20 cellular contexts compared by ENCODE assay signal in the genomic region with DNA sequence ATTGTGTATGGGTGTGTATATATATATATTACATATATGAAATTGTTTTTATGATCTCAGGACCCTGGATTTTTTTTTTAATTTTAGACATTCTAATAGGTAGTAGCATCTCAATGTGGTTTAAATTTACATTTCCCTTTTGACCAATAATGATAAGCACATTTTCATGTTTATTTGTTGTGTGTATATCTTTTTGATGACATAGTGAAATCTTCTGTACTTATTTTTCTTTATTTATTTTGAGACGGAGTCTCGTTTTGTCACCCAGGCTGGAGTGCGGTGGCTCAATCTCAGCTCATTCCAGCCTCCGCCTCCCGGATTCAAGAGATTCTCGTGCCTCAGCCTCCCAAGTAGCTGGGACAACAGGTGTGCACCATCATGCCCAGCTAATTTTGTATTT. TPM values are rescaled to one million over a fixed set of nuclear protein-coding genes. Genes with fewer than 3 reads are reported as not detected.
DNase-seq lines count a peak whose midpoint lies in the region; ATAC-seq, FAIRE-seq and TF ChIP-seq lines count a peak whose summit lies in the region.
"Had no signal": no experiment of that assay in that cellular context is flagged by ENCODE, and none has a peak within 500 bp of the region (broad histone marks: within the 10 kb centered on the region; RNA-seq: fewer than 3 reads in every experiment).

No MANE protein-coding gene starts in this region.

- H3K4me2 ChIP-seq in A549 (no peak overlapping the region), K562 (ENCODE audit: insufficient read depth, low read length) (no peak overlapping the region)
- H3K4me2 ChIP-seq: BLaER1 treated with 17β-estradiol and CSF1 and Interleukin-3, amounts not matched to agents 10 nM and 100 nM had no signal

- no peaks in the 10 kb centered on the region for H3K9me3 Mint-ChIP-seq in osteocyte (ENCODE audit: unreplicated experiment)
- H3K9me3 Mint-ChIP-seq: CD4-positive, alpha-beta T cell had no signal

- POLR2A ChIA-PET in A549 (lab: Yijun Ruan, JAX) (no interaction called here), K562 (lab: Yijun Ruan, JAX) (no interaction called here)

- TF ChIP-seq EP300 in A549 (IDR thresholded peaks at IDR 0.05) = no peak
- TF ChIP-seq EP300 in K562 (IDR thresholded peaks at IDR 0.05; ENCODE audit: low read length) = no peak

- H2AFZ ChIP-seq in K562 (ENCODE audit: low read depth, low read length) = no peak overlapping the region

- CTCF ChIA-PET in A549 (lab: Yijun Ruan, JAX) = no interaction called here
- CTCF ChIA-PET in K562 (lab: Yijun Ruan, JAX; ENCODE audit: low intra/inter-chr PET ratio) = no interaction called here

- H3K4me3 Mint-ChIP-seq in osteocyte (ENCODE audit: unreplicated experiment) = no peak overlapping the region
- H3K4me3 Mint-ChIP-seq: B cell; CD4-positive, alpha-beta T cell; CD8-positive, alpha-beta T cell had no signal

- TF ChIP-seq CTCF in A549 (IDR thresholded peaks at IDR 0.05) (no peak), K562 (IDR thresholded peaks at IDR 0.05 in 2 of 3, conservative IDR thresholded peaks at IDR 0.05 in 1 of 3; ENCODE audit: insufficient read depth in 2 of 3, low read depth in 1 of 3, low read length in 3 of 3) (no peak), osteocyte (IDR thresholded peaks at IDR 0.05) (no peak)

- H3K9me3 ChIP-seq in A549 (no peaks in the 10 kb centered on the region), K562 (replicated peaks; ENCODE audit: control insufficient read depth, insufficient read depth, low read depth, low read length) (no peaks in the 10 kb centered on the region; the same call in 1 of the 2 replicates)
- H3K9me3 ChIP-seq: Caco-2 had no signal

- H3K36me3 ChIP-seq in K562 (ENCODE audit: control insufficient read depth, insufficient read depth, low read length) = peaks cover 24% of the 10 kb centered on the region

- H3K9me1 ChIP-seq in K562 (ENCODE audit: control insufficient read depth, insufficient read depth, low read length) = no peaks in the 10 kb centered on the region

- ATAC-seq in A549 = no peak
- no peak for ATAC-seq in K562
- ATAC-seq: CD8-positive, alpha-beta T cell had no signal

- no peak overlapping the region for H3K27ac ChIP-seq in A549
- H3K27ac ChIP-seq in K562 (ENCODE audit: extremely low read depth, low read depth, low read length) = no peak overlapping the region
- H3K27ac ChIP-seq: BLaER1 treated with 17β-estradiol and CSF1 and Interleukin-3, amounts not matched to agents 10 nM and 100 nM; C4-2B had no signal

- H3K4me1 Mint-ChIP-seq in osteocyte (ENCODE audit: unreplicated experiment) = peaks cover 2% of the 10 kb centered on the region
- H3K4me1 Mint-ChIP-seq: B cell had no signal

- H3K9ac ChIP-seq in K562 (ENCODE audit: insufficient read depth in 1 of 2, low read depth in 2 of 2, low read length in 2 of 2) = no peak overlapping the region
- H3K9ac ChIP-seq: BLaER1 treated with 17β-estradiol and CSF1 and Interleukin-3, amounts not matched to agents 10 nM and 100 nM had no signal

- FAIRE-seq in A549 (lab: Jason Lieb, UNC) = no peak
- no peak for FAIRE-seq in K562 (lab: Jason Lieb, UNC)
- FAIRE-seq: A204.1, D721Med, G401.6, GM12891, GM19239 had no signal

- no peaks in the 10 kb centered on the region for H4K20me1 ChIP-seq in K562 (replicated peaks; ENCODE audit: control insufficient read depth, insufficient read depth, low read length)
- H4K20me1 ChIP-seq: BLaER1 treated with 17β-estradiol and CSF1 and Interleukin-3, amounts not matched to agents 10 nM and 100 nM had no signal

- intact Hi-C loops in K562 (cut with micrococcal nuclease) = no loop called here

- DNase-seq in A549 (ENCODE audit: low read depth in 1 of 2, low spot score in 1 of 2) = no peak
- DNase-seq in K562 (ENCODE audit: extremely low read depth in 1 of 4, low spot score in 3 of 4) = no peak
- DNase-seq in osteocyte (ENCODE audit: extremely low spot score, unreplicated experiment) = no peak
- no peak for DNase-seq in HuH-7 (ENCODE audit: low spot score)
- DNase-seq: 8988T; AML-193; Caco-2; Calu3; CD4-positive, alpha-beta T cell; CD8-positive, alpha-beta T cell; DMS79 treated with DMSO at 0.1 percent for 48 hours; GF-D8 had no signal

- TF ChIP-seq POLR2A in A549 (IDR thresholded peaks at IDR 0.05; ENCODE audit: low read length) (no peak), K562 (conservative IDR thresholded peaks at IDR 0.05) (no peak)

- no peaks in the 10 kb centered on the region for H3K27me3 ChIP-seq in K562 (ENCODE audit: control insufficient read depth in 2 of 2, insufficient read depth in 2 of 2, low read length in 2 of 2)
- H3K27me3 ChIP-seq: BLaER1 treated with 17β-estradiol and CSF1 and Interleukin-3, amounts not matched to agents 10 nM and 100 nM had no signal

- no peak overlapping the region for H3K27ac Mint-ChIP-seq in osteocyte (ENCODE audit: unreplicated experiment)
- H3K27ac Mint-ChIP-seq: B cell; CD4-positive, alpha-beta T cell; CD8-positive, alpha-beta T cell had no signal

- TF ChIP-seq RAD21 in A549 (conservative IDR thresholded peaks at IDR 0.05 in 1 of 2, IDR thresholded peaks at IDR 0.05 in 1 of 2) = no peak
- TF ChIP-seq RAD21 in K562 (CRISPR knock-in tag; conservative IDR thresholded peaks at IDR 0.05 in 1 of 2, IDR thresholded peaks at IDR 0.05 in 1 of 2) = no peak

- 90% methylated on average over 6 of the region's 6 CpGs for WGBS in A549 (ENCODE audit: missing lambda C conversion rate)
- WGBS in K562 (ENCODE audit: insufficient coverage, low coverage, missing lambda C conversion rate) = 95% methylated on average over 6 of the region's 6 CpGs

- BruUV-seq in K562 (replicated peaks; lab: Mats Ljungman, UMichigan) = no TSS peak

- H3K4me1 ChIP-seq in A549 = no peaks in the 10 kb centered on the region
- no peaks in the 10 kb centered on the region for H3K4me1 ChIP-seq in K562 (replicated peaks in 1 of 2; ENCODE audit: control insufficient read depth in 2 of 2, insufficient read depth in 2 of 2, low read length in 2 of 2)

- in situ Hi-C loops in K562 (cut with MboI) = no loop called here

- no peak overlapping the region for H3K4me3 ChIP-seq in A549
- no peak overlapping the region for H3K4me3 ChIP-seq in K562
- H3K4me3 ChIP-seq: BLaER1 treated with 17β-estradiol and CSF1 and Interleukin-3, amounts not matched to agents 10 nM and 100 nM had no signal

- no peaks in the 10 kb centered on the region for H3K79me2 ChIP-seq in K562 (ENCODE audit: control insufficient read depth, insufficient read depth, low read length)

- H3K36me3 Mint-ChIP-seq in osteocyte (ENCODE audit: unreplicated experiment) = peaks cover 21% of the 10 kb centered on the region

- H3K27me3 Mint-ChIP-seq in osteocyte (ENCODE audit: unreplicated experiment) = no peaks in the 10 kb centered on the region
- H3K27me3 Mint-ChIP-seq: B cell; CD4-positive, alpha-beta T cell had no signal

RNA-seq across cellular contexts. Expression of a gene that starts 35.1 kb away (rescaled TPM):
- 46.6 and 50.8 TPM in 2 replicates for polyA plus RNA-seq in A549 (2011; rRNA removed)
- 14.3 and 20.5 TPM in 2 replicates for polyA plus RNA-seq in A549 (2012; cell fraction: cytosol; rRNA removed)
- polyA plus RNA-seq in A549 (2012; cell fraction: nucleus; rRNA removed) = 9.4 and 12.9 TPM in 2 replicates
- 25.3 to 31.6 TPM (median 30.5 TPM) in 3 replicates for polyA plus RNA-seq in A549 (2017; fragmentation: RNase III; extraction: RNeasy Plus Mini Kit Qiagen cat#74134 plus additional on column Dnase treatment)
- polyA minus RNA-seq in A549 (2011; rRNA and poly(A)+ RNA removed) = 37.4 and 37.7 TPM in 2 replicates
- 24.5 and 40.6 TPM in 2 replicates for total RNA-seq in K562 (2011; cell fraction: chromatin; rRNA removed; ENCODE audit: low replicate concordance)
- total RNA-seq in K562 (2011; cell fraction: nucleolus; rRNA removed) = 19.3 and 19.7 TPM in 2 replicates
- 25.8 and 45.2 TPM in 2 replicates for total RNA-seq in K562 (2011; cell fraction: nucleoplasm; rRNA removed)
- total RNA-seq in K562 (2014; rRNA removed) = 12.4 and 14.0 TPM in 2 replicates
- total RNA-seq in K562 (2014; rRNA removed; fragmentation: Illumina TruSeq; extraction: Trizol) = 15.6 and 18.7 TPM in 2 replicates
- 15.3 and 16.2 TPM in 2 replicates for total RNA-seq in K562 (2015; rRNA removed; fragmentation: Illumina TruSeq; extraction: Trizol)
- total RNA-seq in K562 (2021) = 21.6 and 22.4 TPM in 2 replicates
- polyA plus RNA-seq in K562 (2011; rRNA removed) = 20.1 and 25.6 TPM in 2 replicates
- 23.2 and 28.5 TPM in 2 replicates for polyA plus RNA-seq in K562 (2011; cell fraction: cytosol; rRNA removed)
- polyA plus RNA-seq in K562 (2011; cell fraction: nucleus; rRNA removed) = 22.5 and 26.8 TPM in 2 replicates
- 15.7 and 16.9 TPM in 2 replicates for polyA plus RNA-seq in K562 (2012)
- 14.9 and 15.8 TPM in 2 replicates for polyA plus RNA-seq in K562 (2014; fragmentation: Illumina TruSeq; extraction: Trizol)
- polyA plus RNA-seq in K562 (2014; fragmentation: Nextera tagmentation; extraction: Ambion mirVana) = 10 to 100 TPM in 1 of 2 experiments, 1 to 10 TPM in 1; 9.6 to 10.7 TPM
- 12.4 and 15.6 TPM in 2 replicates for polyA plus RNA-seq in K562 (2014; rRNA removed)
- polyA minus RNA-seq in K562 (2011; rRNA and poly(A)+ RNA removed) = 13.3 and 16.3 TPM in 2 replicates
- 10.7 and 11.7 TPM in 2 replicates for polyA minus RNA-seq in K562 (2011; cell fraction: cytosol; rRNA and poly(A)+ RNA removed)
- 8.5 and 14.1 TPM in 2 replicates for polyA minus RNA-seq in K562 (2011; cell fraction: nucleus; rRNA and poly(A)+ RNA removed)
- 140 and 148 TPM in 2 replicates for total RNA-seq in osteocyte
- total RNA-seq: B cell had no signal

RNA-seq across cellular contexts. Expression of a gene that starts 53.2 kb away (rescaled TPM):
- 23.9 and 26.9 TPM in 2 replicates for polyA plus RNA-seq in A549 (2011; rRNA removed)
- polyA plus RNA-seq in A549 (2012; cell fraction: cytosol; rRNA removed) = 3.3 and 4.0 TPM in 2 replicates
- 2.7 and 4.3 TPM in 2 replicates for polyA plus RNA-seq in A549 (2012; cell fraction: nucleus; rRNA removed)
- 11.5 to 12.6 TPM (median 12.6 TPM) in 3 replicates for polyA plus RNA-seq in A549 (2017; fragmentation: RNase III; extraction: RNeasy Plus Mini Kit Qiagen cat#74134 plus additional on column Dnase treatment)
- 17.1 and 19.0 TPM in 2 replicates for polyA minus RNA-seq in A549 (2011; rRNA and poly(A)+ RNA removed)
- total RNA-seq in K562 (2011; cell fraction: chromatin; rRNA removed; ENCODE audit: low replicate concordance) = 30.0 and 91.6 TPM in 2 replicates
- 15.2 and 20.3 TPM in 2 replicates for total RNA-seq in K562 (2011; cell fraction: nucleolus; rRNA removed)
- 39.7 and 61.7 TPM in 2 replicates for total RNA-seq in K562 (2011; cell fraction: nucleoplasm; rRNA removed)
- 20.8 and 22.7 TPM in 2 replicates for total RNA-seq in K562 (2014; rRNA removed)
- 38.5 and 40.5 TPM in 2 replicates for total RNA-seq in K562 (2014; rRNA removed; fragmentation: Illumina TruSeq; extraction: Trizol)
- total RNA-seq in K562 (2015; rRNA removed; fragmentation: Illumina TruSeq; extraction: Trizol) = 29.5 and 34.4 TPM in 2 replicates
- 29.3 TPM in 2 replicates for total RNA-seq in K562 (2021)
- 29.1 and 32.8 TPM in 2 replicates for polyA plus RNA-seq in K562 (2011; rRNA removed)
- polyA plus RNA-seq in K562 (2011; cell fraction: cytosol; rRNA removed) = 7.2 and 12.3 TPM in 2 replicates
- polyA plus RNA-seq in K562 (2011; cell fraction: nucleus; rRNA removed) = 32.5 and 37.7 TPM in 2 replicates
- polyA plus RNA-seq in K562 (2012) = 11.9 and 14.3 TPM in 2 replicates
- 23.3 and 27.1 TPM in 2 replicates for polyA plus RNA-seq in K562 (2014; fragmentation: Illumina TruSeq; extraction: Trizol)
- polyA plus RNA-seq in K562 (2014; fragmentation: Nextera tagmentation; extraction: Ambion mirVana) = 10 to 100 TPM; 10.0 to 12.0 TPM
- 15.6 and 19.7 TPM in 2 replicates for polyA plus RNA-seq in K562 (2014; rRNA removed)
- polyA minus RNA-seq in K562 (2011; rRNA and poly(A)+ RNA removed) = 63.6 and 64.5 TPM in 2 replicates
- 19.1 and 24.4 TPM in 2 replicates for polyA minus RNA-seq in K562 (2011; cell fraction: cytosol; rRNA and poly(A)+ RNA removed)
- polyA minus RNA-seq in K562 (2011; cell fraction: nucleus; rRNA and poly(A)+ RNA removed) = 34.2 and 61.5 TPM in 2 replicates
- total RNA-seq in osteocyte = 19.2 and 21.9 TPM in 2 replicates

RNA-seq across cellular contexts. Expression of a gene that starts 53.4 kb away (rescaled TPM):
- 44.4 and 58.3 TPM in 2 replicates for polyA plus RNA-seq in A549 (2011; rRNA removed)
- polyA plus RNA-seq in A549 (2012; cell fraction: cytosol; rRNA removed) = 7.3 and 8.6 TPM in 2 replicates
- 4.3 and 6.3 TPM in 2 replicates for polyA plus RNA-seq in A549 (2012; cell fraction: nucleus; rRNA removed)
- 21.1 to 24.0 TPM (median 21.8 TPM) in 3 replicates for polyA plus RNA-seq in A549 (2017; fragmentation: RNase III; extraction: RNeasy Plus Mini Kit Qiagen cat#74134 plus additional on column Dnase treatment)
- polyA minus RNA-seq in A549 (2011; rRNA and poly(A)+ RNA removed) = 22.6 and 23.1 TPM in 2 replicates
- 15.1 and 51.6 TPM in 2 replicates for total RNA-seq in K562 (2011; cell fraction: chromatin; rRNA removed; ENCODE audit: low replicate concordance)
- 13.4 and 13.7 TPM in 2 replicates for total RNA-seq in K562 (2011; cell fraction: nucleolus; rRNA removed)
- total RNA-seq in K562 (2011; cell fraction: nucleoplasm; rRNA removed) = 23.2 and 47.9 TPM in 2 replicates
- total RNA-seq in K562 (2014; rRNA removed) = 14.9 and 16.4 TPM in 2 replicates
- total RNA-seq in K562 (2014; rRNA removed; fragmentation: Illumina TruSeq; extraction: Trizol) = 52.6 and 55.3 TPM in 2 replicates
- 33.7 TPM in 2 replicates for total RNA-seq in K562 (2015; rRNA removed; fragmentation: Illumina TruSeq; extraction: Trizol)
- total RNA-seq in K562 (2021) = 30.7 and 35.1 TPM in 2 replicates
- polyA plus RNA-seq in K562 (2011; rRNA removed) = 26.5 and 40.8 TPM in 2 replicates
- polyA plus RNA-seq in K562 (2011; cell fraction: cytosol; rRNA removed) = 4.5 and 8.4 TPM in 2 replicates
- 7.5 and 9.4 TPM in 2 replicates for polyA plus RNA-seq in K562 (2011; cell fraction: nucleus; rRNA removed)
- 12.8 and 19.0 TPM in 2 replicates for polyA plus RNA-seq in K562 (2012)
- 28.6 and 35.1 TPM in 2 replicates for polyA plus RNA-seq in K562 (2014; fragmentation: Illumina TruSeq; extraction: Trizol)
- 10 to 100 TPM; 12.9 to 16.7 TPM for polyA plus RNA-seq in K562 (2014; fragmentation: Nextera tagmentation; extraction: Ambion mirVana)
- polyA plus RNA-seq in K562 (2014; rRNA removed) = 15.8 and 20.5 TPM in 2 replicates
- polyA minus RNA-seq in K562 (2011; rRNA and poly(A)+ RNA removed) = 32.4 and 38.1 TPM in 2 replicates
- polyA minus RNA-seq in K562 (2011; cell fraction: cytosol; rRNA and poly(A)+ RNA removed) = 13.1 and 14.6 TPM in 2 replicates
- 7.0 and 12.4 TPM in 2 replicates for polyA minus RNA-seq in K562 (2011; cell fraction: nucleus; rRNA and poly(A)+ RNA removed)
- 21.7 and 27.1 TPM in 2 replicates for total RNA-seq in osteocyte
